ENCODE assay signal across 8 cellular contexts in genomic region chr22:38870312-38870741, GRCh38. TPM values are rescaled to one million over a fixed set of nuclear protein-coding genes. Genes with fewer than 3 reads are reported as not detected.
DNase-seq lines count a peak whose midpoint lies in the region; ATAC-seq and TF ChIP-seq lines count a peak whose summit lies in the region.

No MANE protein-coding gene starts in this region.

- H3K14ac ChIP-seq in IMR-90 (replicated peaks; ENCODE audit: low read depth, low read length) = no peak overlapping the region

- no peak overlapping the region for H4K8ac ChIP-seq in IMR-90 (ENCODE audit: low read depth in 2 of 2, low read length in 2 of 2)

- dilution Hi-C loops in IMR-90 (cut with HindIII; ENCODE audit: low sequenced_read_pairs, unreplicated experiment) = no loop called here

- no peak for TF ChIP-seq POLR2A in IMR-90 (IDR thresholded peaks at IDR 0.05; ENCODE audit: low read depth, low read length)

- peaks cover 20 to 48% of the 10 kb centered on the region in 2 experiments for H3K79me1 ChIP-seq in IMR-90 (ENCODE audit: low read depth in 1 of 2, low read length in 2 of 2)

- H3K56ac ChIP-seq in IMR-90 (ENCODE audit: extremely low read depth, insufficient read depth, low read length) = no peak overlapping the region

- H4K91ac ChIP-seq in IMR-90 (ENCODE audit: insufficient read depth, low read depth, low read length) = no peak overlapping the region

- H3K27ac ChIP-seq in IMR-90 (ENCODE audit: insufficient read depth, low read length) = peak overlapping the region; percentile 94; the same call in 1 of the 2 replicates

- H2AK9ac ChIP-seq in IMR-90 (replicated peaks; ENCODE audit: low read depth, low read length, poor library complexity) = no peak overlapping the region

- no peak overlapping the region for H3K4ac ChIP-seq in IMR-90 (ENCODE audit: low read depth, low read length)

- H2AFZ ChIP-seq in IMR-90 (replicated peaks; ENCODE audit: low read length, poor library complexity) = peak overlapping the region; percentile 40

- H2BK5ac ChIP-seq in IMR-90 (ENCODE audit: low read depth, low read length, poor library complexity, severe bottlenecking) = no peak overlapping the region

- peak overlapping the region; percentile 83 for H3K4me2 ChIP-seq in IMR-90 (ENCODE audit: low read depth, low read length)

- peak overlapping the region; percentile 10; the same call in 1 of the 2 replicates for H2AK5ac ChIP-seq in IMR-90 (ENCODE audit: low read depth, low read length)

- POLR2A ChIA-PET in IMR-90 (lab: Charles Lee; ENCODE audit: unreplicated experiment) = no interaction called here

- peaks cover 24% of the 10 kb centered on the region for H3K36me3 ChIP-seq in IMR-90 (ENCODE audit: control insufficient read depth, insufficient read depth, low read length)
- H3K36me3 ChIP-seq in mucosa of descending colon (ENCODE audit: low read depth) = no peaks in the 10 kb centered on the region

- H3K9me3 ChIP-seq in IMR-90 (ENCODE audit: control insufficient read depth, insufficient read depth, low read length) (no peaks in the 10 kb centered on the region), mucosa of descending colon (no peaks in the 10 kb centered on the region)

- ATAC-seq in IMR-90 (ENCODE audit: low read depth) = peak; percentile 54
- ATAC-seq in mucosa of descending colon = peak; percentile 74
- ATAC-seq in GM18519 (IDR thresholded peaks at IDR 0.05; ENCODE audit: low FRiP score, unreplicated experiment) = no peak

- CTCF ChIA-PET in IMR-90 (lab: Yijun Ruan, JAX) = interaction anchor here (0.5 to 4.0 kb wide), 13 partner anchors 9 to 257 kb away, joined by 3 to 28 read pairs (median 3); no protein-coding TSS in a partner anchor

- no TSS peak for BruUV-seq in IMR-90 (replicated peaks; lab: Mats Ljungman, UMichigan)

- no peak overlapping the region for H2BK15ac ChIP-seq in IMR-90 (ENCODE audit: low read depth, low read length)

- H3K18ac ChIP-seq in IMR-90 (ENCODE audit: low read depth, low read length) = no peak overlapping the region

- TF ChIP-seq CTCF in IMR-90 (conservative IDR thresholded peaks at IDR 0.05; ENCODE audit: low read depth, low read length) = peak; percentile 96
- peak; percentile 93 for TF ChIP-seq CTCF in epithelial cell of proximal tubule (conservative IDR thresholded peaks at IDR 0.05; ENCODE audit: low read depth, low read length)
- peak; percentile 77 for TF ChIP-seq CTCF in mucosa of descending colon (IDR thresholded peaks at IDR 0.05)

- H3K9ac ChIP-seq in IMR-90 (ENCODE audit: low read depth, low read length) = peak overlapping the region; percentile 6; the same call in 1 of the 2 replicates

- WGBS in IMR-90 (ENCODE audit: extremely low coverage in 2 of 2, insufficient read length in 1 of 2), 2 experiments = no CpG with 5 or more reads among the region's 12 CpGs

- H3K23ac ChIP-seq in IMR-90 (ENCODE audit: low read depth, low read length) = no peak overlapping the region

- H3K27me3 ChIP-seq in IMR-90 (ENCODE audit: control insufficient read depth, insufficient read depth, low read length) = no peaks in the 10 kb centered on the region

- TF ChIP-seq RAD21 in IMR-90 (IDR thresholded peaks at IDR 0.05; ENCODE audit: low read length) = peak; percentile 93

- H3K9me1 ChIP-seq in IMR-90 (ENCODE audit: insufficient read depth, low read length) = peaks cover 4% of the 10 kb centered on the region; the same call in 1 of the 2 replicates

- H3K4me3 ChIP-seq in IMR-90 (ENCODE audit: insufficient read depth, low read depth, low read length) = no peak overlapping the region
- H3K4me3 ChIP-seq in epithelial cell of proximal tubule (ENCODE audit: low read depth, low read length) = peak overlapping the region; percentile 76
- no peak overlapping the region for H3K4me3 ChIP-seq in mucosa of descending colon

- in situ Hi-C loops in IMR-90 (cut with MboI; ENCODE audit: low sequenced_read_pairs) = loop anchor here (25.0 kb wide), 1 partner anchor 242 kb away; no protein-coding TSS in a partner anchor

- intact Hi-C loops in IMR-90 (cut with micrococcal nuclease) (loop anchor here (1.0 to 5.0 kb wide), 4 partner anchors 112 to 437 kb away; partner anchors contain the start of gene APOBEC3B), mucosa of descending colon (cut with DNase I, micrococcal nuclease) (loop anchor here in 1 of 2 donors (10.0 kb wide), 1 partner anchor 134 kb away; no protein-coding TSS in a partner anchor)

- H2BK120ac ChIP-seq in IMR-90 (ENCODE audit: low read depth, low read length) = no peak overlapping the region

- DNase-seq in DMS79 treated with DMSO at 0.1 percent for 48 hours (lab: John Stamatoyannopoulos, UW) = peak; percentile 32
- DNase-seq in IMR-90 = peak; percentile 78
- DNase-seq in OCI-M2 (lab: John Stamatoyannopoulos, UW; ENCODE audit: unreplicated experiment) = peak; percentile 23
- peak; percentile 81 for DNase-seq in activated T-cell treated with anti-CD3 and anti-CD28 coated beads for 24 hours (ENCODE audit: low read depth)
- DNase-seq in epithelial cell of proximal tubule (ENCODE audit: low read depth) = no peak
- peak; percentile 90 to 95 (median 92) for DNase-seq in mucosa of descending colon
- DNase-seq in stimulated activated CD8-positive, alpha-beta memory T cell treated with anti-CD3 and anti-CD28 coated beads, Interleukin-15, amount 100 ng/mL, for 48 hours (ENCODE audit: low read depth in 2 of 2) = peak; percentile 76 to 82

- peaks cover 39% of the 10 kb centered on the region for H4K20me1 ChIP-seq in IMR-90 (ENCODE audit: insufficient read depth, low read length)

- no peaks in the 10 kb centered on the region for H3K4me1 ChIP-seq in IMR-90 (ENCODE audit: control insufficient read depth, insufficient read depth, low read length)
- H3K4me1 ChIP-seq in mucosa of descending colon (ENCODE audit: low read depth) = peaks cover 14% of the 10 kb centered on the region

- H2BK20ac ChIP-seq in IMR-90 (ENCODE audit: low read depth, low read length) = no peak overlapping the region

- H4K5ac ChIP-seq in IMR-90 (ENCODE audit: low read depth, low read length) = no peak overlapping the region

TF ChIP-seq in IMR-90, 13 proteins besides CTCF, POLR2A, EP300 and RAD21:
- TF ChIP-seq MAZ (IDR thresholded peaks at IDR 0.05; ENCODE audit: borderline replicate concordance, low read depth, low read length) (peak; percentile 46; the same call in 1 of the 2 replicates), SMC3 (IDR thresholded peaks at IDR 0.05; ENCODE audit: low read depth, low read length) (peak; percentile 80)
- TF ChIP-seq, protein P1, sequence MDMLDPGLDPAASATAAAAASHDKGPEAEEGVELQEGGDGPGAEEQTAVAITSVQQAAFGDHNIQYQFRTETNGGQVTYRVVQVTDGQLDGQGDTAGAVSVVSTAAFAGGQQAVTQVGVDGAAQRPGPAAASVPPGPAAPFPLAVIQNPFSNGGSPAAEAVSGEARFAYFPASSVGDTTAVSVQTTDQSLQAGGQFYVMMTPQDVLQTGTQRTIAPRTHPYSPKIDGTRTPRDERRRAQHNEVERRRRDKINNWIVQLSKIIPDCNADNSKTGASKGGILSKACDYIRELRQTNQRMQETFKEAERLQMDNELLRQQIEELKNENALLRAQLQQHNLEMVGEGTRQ (IDR thresholded peaks at IDR 0.05; ENCODE audit: low read depth, low read length) = no peak

RNA-seq across cellular contexts. Expression of gene CBX6, which starts 1.7 kb away (rescaled TPM):
- total RNA-seq in IMR-90 (2012; rRNA removed) = 15.2 and 17.5 TPM in 2 replicates
- 19.0 and 19.9 TPM in 2 replicates for polyA plus RNA-seq in IMR-90 (2012; rRNA removed)
- polyA plus RNA-seq in IMR-90 (2012; cell fraction: cytosol; rRNA removed) = 9.6 and 14.6 TPM in 2 replicates
- 26.7 and 45.8 TPM in 2 replicates for polyA plus RNA-seq in IMR-90 (2012; cell fraction: nucleus; rRNA removed; ENCODE audit: low replicate concordance)
- 36.7 and 43.5 TPM in 2 replicates for total RNA-seq in epithelial cell of proximal tubule
- 10 to 100 TPM; 15.7 to 84.0 (median 23.6) TPM for total RNA-seq in mucosa of descending colon

RNA-seq across cellular contexts. Expression of gene NPTXR, which starts 26.5 kb away (rescaled TPM):
- total RNA-seq in IMR-90 (2012; rRNA removed) = 0.28 and 0.36 TPM in 2 replicates
- 1.8 and 2.2 TPM in 2 replicates for polyA plus RNA-seq in IMR-90 (2012; rRNA removed)
- 1.3 and 2.3 TPM in 2 replicates for polyA plus RNA-seq in IMR-90 (2012; cell fraction: cytosol; rRNA removed)
- 1.4 and 1.6 TPM in 2 replicates for polyA plus RNA-seq in IMR-90 (2012; cell fraction: nucleus; rRNA removed; ENCODE audit: low replicate concordance)
- 0.58 and 0.72 TPM in 2 replicates for total RNA-seq in epithelial cell of proximal tubule
- 10 to 100 TPM in 1 of 3 donors, 1 to 10 TPM in 1, under 1 TPM in 1; 0.84 to 15.5 (median 1.2) TPM for total RNA-seq in mucosa of descending colon
